In genomic region chr20:17530716-17531536, GRCh38 we compare ENCODE assay signal across 8 cellular contexts. TPM values are rescaled to one million over a fixed set of nuclear protein-coding genes. Genes with fewer than 3 reads are reported as not detected.
DNase-seq lines count a peak whose midpoint lies in the region; ATAC-seq and TF ChIP-seq lines count a peak whose summit lies in the region.

Gene BFSP1 (minus strand): TSS chr20:17531379. CDS start chr20:17531329, 50 bp downstream.

- H3K27ac ChIP-seq in left ventricle myocardium inferior (replicated peaks) (peak within 1 kb of the TSS; percentile 75), vagina (peak within 1 kb of the TSS; percentile 56)

- peaks cover 2 to 8% (median 5%) of the 10 kb centered on the region in 3 donors for H3K4me1 Mint-ChIP-seq in IgD-negative memory B cell
- H3K4me1 Mint-ChIP-seq in activated naive CD8-positive, alpha-beta T cell treated with anti-CD3 and anti-CD28 coated beads, Interleukin-2, amount 50 U/mL, for 24 hours: peaks cover 17% of the 10 kb centered on the region

- ATAC-seq in activated naive CD8-positive, alpha-beta T cell treated with anti-CD3 and anti-CD28 coated beads, Interleukin-2, amount 50 U/mL, for 24 hours: peak; percentile 80
- no peak for ATAC-seq in GM19467 (IDR thresholded peaks at IDR 0.05; ENCODE audit: unreplicated experiment)

- H3K4me1 ChIP-seq in left ventricle myocardium inferior: peaks cover 14% of the 10 kb centered on the region
- peaks cover 20% of the 10 kb centered on the region for H3K4me1 ChIP-seq in vagina

- intact Hi-C loops in left ventricle myocardium inferior (cut with micrococcal nuclease) (loop anchor here (10.0 kb wide), 2 partner anchors 84 to 364 kb away; no protein-coding TSS in a partner anchor), posterior cingulate gyrus (cut with DNase I) (loop anchor here (10.0 kb wide), 2 partner anchors 144 to 434 kb away; partner anchors contain the start of genes MGME1 and SNX5), vagina (cut with DNase I) (loop anchor here (10.0 kb wide), 2 partner anchors 154 to 364 kb away; partner anchors contain the start of gene RRBP1)

- TF ChIP-seq POLR2A in vagina (IDR thresholded peaks at IDR 0.05): no peak

- H3K27me3 ChIP-seq in left ventricle myocardium inferior (ENCODE audit: low read depth): no peaks in the 10 kb centered on the region
- H3K27me3 ChIP-seq in vagina: no peaks in the 10 kb centered on the region

- no peak for TF ChIP-seq CTCF in left ventricle myocardium inferior (IDR thresholded peaks at IDR 0.05; ENCODE audit: borderline replicate concordance)
- TF ChIP-seq CTCF in vagina (IDR thresholded peaks at IDR 0.05): no peak

- H3K27ac Mint-ChIP-seq in IgD-negative memory B cell: peak within 1 kb of the TSS in 1 of 3 donors; percentile 47
- peak within 1 kb of the TSS; percentile 69 for H3K27ac Mint-ChIP-seq in activated naive CD8-positive, alpha-beta T cell treated with anti-CD3 and anti-CD28 coated beads, Interleukin-2, amount 50 U/mL, for 24 hours

- H3K36me3 ChIP-seq in left ventricle myocardium inferior (no peaks in the 10 kb centered on the region), vagina (no peaks in the 10 kb centered on the region)

- H3K36me3 Mint-ChIP-seq in IgD-negative memory B cell: peaks cover 2% of the 10 kb centered on the region
- H3K36me3 Mint-ChIP-seq in activated naive CD8-positive, alpha-beta T cell treated with anti-CD3 and anti-CD28 coated beads, Interleukin-2, amount 50 U/mL, for 24 hours (ENCODE audit: low read depth): no peaks in the 10 kb centered on the region

- DNase-seq in ELR (ENCODE audit: low read depth) (peak; percentile 66), SHP77 treated with DMSO at 0.1 percent for 48 hours (lab: John Stamatoyannopoulos, UW) (peak; percentile 85), left ventricle myocardium inferior (peak; percentile 47), posterior cingulate gyrus (peak; percentile 31 to 93 (median 44)), vagina (ENCODE audit: extremely low spot score in 2 of 2) (no peak)
- peak; percentile 52 for DNase-seq in activated naive CD8-positive, alpha-beta T cell treated with anti-CD3 and anti-CD28 coated beads, Interleukin-2, amount 50 U/mL, for 24 hours

- H3K9me3 ChIP-seq in left ventricle myocardium inferior (replicated peaks) (no peaks in the 10 kb centered on the region), vagina (no peaks in the 10 kb centered on the region)

- H3K4me3 ChIP-seq in left ventricle myocardium inferior: peak within 1 kb of the TSS; percentile 69
- H3K4me3 ChIP-seq in vagina: peak within 1 kb of the TSS; percentile 46 to 49

- H3K4me3 Mint-ChIP-seq in IgD-negative memory B cell: peak within 1 kb of the TSS; percentile 67 to 90 (median 84)
- peak within 1 kb of the TSS; percentile 81 for H3K4me3 Mint-ChIP-seq in activated naive CD8-positive, alpha-beta T cell treated with anti-CD3 and anti-CD28 coated beads, Interleukin-2, amount 50 U/mL, for 24 hours

- peaks cover 25% of the 10 kb centered on the region for H3K27me3 Mint-ChIP-seq in IgD-negative memory B cell
- peaks cover 21% of the 10 kb centered on the region for H3K27me3 Mint-ChIP-seq in activated naive CD8-positive, alpha-beta T cell treated with anti-CD3 and anti-CD28 coated beads, Interleukin-2, amount 50 U/mL, for 24 hours

- H3K9me3 Mint-ChIP-seq in IgD-negative memory B cell: no peaks in the 10 kb centered on the region
- H3K9me3 Mint-ChIP-seq in activated naive CD8-positive, alpha-beta T cell treated with anti-CD3 and anti-CD28 coated beads, Interleukin-2, amount 50 U/mL, for 24 hours: no peaks in the 10 kb centered on the region

RNA-seq across cellular contexts. Expression of gene BFSP1, which starts in this region (rescaled TPM):
- polyA plus RNA-seq in IgD-negative memory B cell: not detected
- 0.66 TPM for total RNA-seq in left ventricle myocardium inferior
- total RNA-seq in vagina: 0.49 TPM

Comparison
In these comparisons a context has a peak if more than half of its experiments do, and no peak if none do; other contexts are left out.
1. Peak in DNase-seq, H3K4me3 ChIP-seq and H3K27ac ChIP-seq in left ventricle myocardium inferior; RNA of the gene not detected or under 1 TPM.
2. DNase-seq: peak in ELR (single experiment), SHP77 treated with DMSO at 0.1 percent for 48 hours (single experiment), activated naive CD8-positive, alpha-beta T cell treated with anti-CD3 and anti-CD28 coated beads, Interleukin-2, amount 50 U/mL, for 24 hours (single experiment) and posterior cingulate gyrus (10 of 10); none in vagina (0 of 2).